In genomic region chr1:12603224-12603623, GRCh38 we compare ENCODE assay signal across 18 cellular contexts. TPM values are rescaled to one million over a fixed set of nuclear protein-coding genes. Genes with fewer than 3 reads are reported as not detected.
DNase-seq lines count a peak whose midpoint lies in the region; ATAC-seq and TF ChIP-seq lines count a peak whose summit lies in the region.
"Had no signal": no experiment of that assay in that cellular context is flagged by ENCODE, and none has a peak within 500 bp of the region (broad histone marks: within the 10 kb centered on the region; RNA-seq: fewer than 3 reads in every experiment).

No MANE protein-coding gene starts in this region.

- H3K9me3 ChIP-seq in right atrium auricular region: no peaks in the 10 kb centered on the region
- H3K9me3 ChIP-seq in ascending aorta: no peaks in the 10 kb centered on the region
- no peaks in the 10 kb centered on the region for H3K9me3 ChIP-seq in naive thymus-derived CD4-positive, alpha-beta T cell (ENCODE audit: control insufficient read depth in 2 of 3, low read length in 3 of 3)
- H3K9me3 ChIP-seq in upper lobe of right lung: no peaks in the 10 kb centered on the region
- H3K9me3 ChIP-seq: pancreas had no signal

- H3K4me3 ChIP-seq in right atrium auricular region: no peak overlapping the region
- peak overlapping the region in 1 of 2 donors; percentile 14 for H3K4me3 ChIP-seq in ascending aorta
- H3K4me3 ChIP-seq in naive thymus-derived CD4-positive, alpha-beta T cell (ENCODE audit: low read length): no peak overlapping the region
- no peak overlapping the region for H3K4me3 ChIP-seq in upper lobe of right lung
- H3K4me3 ChIP-seq: pancreas had no signal

- intact Hi-C loops in Right ventricle myocardium superior (cut with DNase I) (loop anchor here (5.0 kb wide), 1 partner anchor 141 kb away; no protein-coding TSS in a partner anchor), ascending aorta (cut with DNase I) (no loop called here), upper lobe of right lung (cut with DNase I) (no loop called here)
- intact Hi-C loops in naive thymus-derived CD4-positive, alpha-beta T cell (cut with micrococcal nuclease): loop anchor here in 1 of 2 donors (5.0 kb wide), 1 partner anchor 196 kb away; no protein-coding TSS in a partner anchor

- peaks cover 0 to 10% (median 2%) of the 10 kb centered on the region in 11 donors for H3K9me3 Mint-ChIP-seq in naive thymus-derived CD4-positive, alpha-beta T cell

- DNase-seq in right atrium auricular region (ENCODE audit: low spot score) (no peak), Right ventricle myocardium superior (no peak), ascending aorta (ENCODE audit: low spot score in 2 of 2) (no peak), upper lobe of right lung (no peak), anterior cingulate cortex (lab: John Stamatoyannopoulos, UW) (no peak), RWPE1 (ENCODE audit: low spot score) (no peak), cortex of kidney (lab: John Stamatoyannopoulos, UW) (no peak)
- DNase-seq in naive thymus-derived CD4-positive, alpha-beta T cell: no peak
- DNase-seq: activated CD4-positive, alpha-beta T cell treated with anti-CD3 and anti-CD28 coated beads for 48 hours; central memory CD4-positive, alpha-beta T cell; erythroblast; hippocampal formation; NCI-H1105 treated with DMSO at 0.1 percent for 48 hours had no signal

- H3K4me1 ChIP-seq in right atrium auricular region: peaks cover 0 to 72% of the 10 kb centered on the region in 2 donors
- H3K4me1 ChIP-seq in ascending aorta: peaks cover 30 to 50% of the 10 kb centered on the region in 2 donors
- H3K4me1 ChIP-seq in naive thymus-derived CD4-positive, alpha-beta T cell (ENCODE audit: control insufficient read depth in 2 of 2, insufficient read depth in 2 of 2, low read length in 2 of 2): peaks cover 27 to 49% of the 10 kb centered on the region in 2 donors
- peaks cover 65% of the 10 kb centered on the region for H3K4me1 ChIP-seq in upper lobe of right lung

- H3K27me3 ChIP-seq in right atrium auricular region: no peaks in the 10 kb centered on the region
- no peaks in the 10 kb centered on the region for H3K27me3 ChIP-seq in ascending aorta
- H3K27me3 ChIP-seq in naive thymus-derived CD4-positive, alpha-beta T cell (ENCODE audit: control insufficient read depth in 2 of 2, insufficient read depth in 2 of 2, low read length in 2 of 2): no peaks in the 10 kb centered on the region
- H3K27me3 ChIP-seq in upper lobe of right lung: no peaks in the 10 kb centered on the region
- H3K27me3 ChIP-seq: pancreas had no signal

- H3K4me3 Mint-ChIP-seq in naive thymus-derived CD4-positive, alpha-beta T cell: peak overlapping the region in 3 of 10 donors; percentile 23 to 45 (median 42)
- H3K4me3 Mint-ChIP-seq: memory B cell had no signal

- H3K27ac ChIP-seq in right atrium auricular region (peak overlapping the region; percentile 65 to 68), ascending aorta (peak overlapping the region; percentile 65 to 96), upper lobe of right lung (peak overlapping the region; percentile 42), RWPE1 (no peak overlapping the region)
- no peak overlapping the region for H3K27ac ChIP-seq in naive thymus-derived CD4-positive, alpha-beta T cell (ENCODE audit: low read depth, low read length)

- ATAC-seq in Right ventricle myocardium superior (ENCODE audit: poor library complexity): no peak
- no peak for ATAC-seq in naive thymus-derived CD4-positive, alpha-beta T cell
- ATAC-seq in upper lobe of right lung: no peak
- ATAC-seq: pancreas had no signal

- CTCF ChIA-PET in naive thymus-derived CD4-positive, alpha-beta T cell (lab: Charles Lee): interaction anchor here (0.6 to 8.2 kb wide), 2 partner anchors 15 to 280 kb away, joined by 3 to 110 read pairs; partner anchors contain the start of gene DHRS3
- CTCF ChIA-PET in RWPE1 (lab: Yijun Ruan, JAX): interaction anchor here (0.6 kb wide), 1 partner anchor 43 kb away, joined by 3 read pairs; no protein-coding TSS in a partner anchor

- H3K27me3 Mint-ChIP-seq in naive thymus-derived CD4-positive, alpha-beta T cell: peaks cover 0 to 2% (median 0%) of the 10 kb centered on the region in 5 donors

- peaks cover 19 to 93% (median 82%) of the 10 kb centered on the region in 7 donors for H3K4me1 Mint-ChIP-seq in naive thymus-derived CD4-positive, alpha-beta T cell
- H3K4me1 Mint-ChIP-seq: memory B cell had no signal

- POLR2A ChIA-PET in naive thymus-derived CD4-positive, alpha-beta T cell (lab: Charles Lee): interaction anchor here (0.8 to 12.3 kb wide), 6 partner anchors 8 to 695 kb away, joined by 3 to 204 read pairs (median 6); partner anchors contain the start of gene DHRS3
- POLR2A ChIA-PET in RWPE1 (lab: Yijun Ruan, JAX; ENCODE audit: low non-redundant PET): no interaction called here

- peak overlapping the region in 8 of 9 donors; percentile 13 to 95 (median 88) for H3K27ac Mint-ChIP-seq in naive thymus-derived CD4-positive, alpha-beta T cell
- H3K27ac Mint-ChIP-seq: memory B cell had no signal

- no peak for TF ChIP-seq CTCF in right atrium auricular region (IDR thresholded peaks at IDR 0.05)
- TF ChIP-seq CTCF in ascending aorta (IDR thresholded peaks at IDR 0.05): no peak
- no peak for TF ChIP-seq CTCF in upper lobe of right lung (IDR thresholded peaks at IDR 0.05)
- TF ChIP-seq CTCF in RWPE1 (conservative IDR thresholded peaks at IDR 0.05; ENCODE audit: low read depth): no peak

- H3K36me3 ChIP-seq in right atrium auricular region: no peaks in the 10 kb centered on the region
- peaks cover 10 to 15% of the 10 kb centered on the region in 2 donors for H3K36me3 ChIP-seq in ascending aorta
- peaks cover 0 to 4% (median 0%) of the 10 kb centered on the region in 3 experiments for H3K36me3 ChIP-seq in naive thymus-derived CD4-positive, alpha-beta T cell (ENCODE audit: control insufficient read depth in 2 of 3, insufficient read depth in 3 of 3, low read length in 3 of 3)
- H3K36me3 ChIP-seq in upper lobe of right lung: peaks cover 7% of the 10 kb centered on the region
- H3K36me3 ChIP-seq: pancreas had no signal

- peaks cover 8 to 32% (median 26%) of the 10 kb centered on the region in 5 donors for H3K36me3 Mint-ChIP-seq in naive thymus-derived CD4-positive, alpha-beta T cell
- H3K36me3 Mint-ChIP-seq: memory B cell had no signal

RNA-seq across cellular contexts. Expression of gene DHRS3, which starts 14.8 kb away (rescaled TPM):
- total RNA-seq in right atrium auricular region: 10 to 100 TPM; 50.4 to 78.9 TPM
- total RNA-seq in Right ventricle myocardium superior: 84.7 TPM
- 39.4 TPM for total RNA-seq in ascending aorta
- total RNA-seq in naive thymus-derived CD4-positive, alpha-beta T cell: 100 to 1,000 TPM in 2 of 5 experiments, 10 to 100 TPM in 3; 60.2 to 115 (median 74.7) TPM
- 10 to 100 TPM; 39.9 to 44.9 TPM for polyA plus RNA-seq in naive thymus-derived CD4-positive, alpha-beta T cell
- 106 TPM for total RNA-seq in upper lobe of right lung

RNA-seq across cellular contexts. Expression of gene AADACL4, which starts 40.7 kb away (rescaled TPM):
- not detected for total RNA-seq in right atrium auricular region
- not detected for total RNA-seq in Right ventricle myocardium superior
- total RNA-seq in ascending aorta: not detected
- total RNA-seq in naive thymus-derived CD4-positive, alpha-beta T cell: not detected
- polyA plus RNA-seq in naive thymus-derived CD4-positive, alpha-beta T cell: not detected
- not detected for total RNA-seq in upper lobe of right lung
- total RNA-seq: activated T-helper 2 cell treated with anti-CD3 and anti-CD28 coated beads, Interferon-gamma antibody, Interleukin-2, Interleukin-4, amounts not matched to agents 10 μg/mL and 5 μg/mL and 100 μg/mL, durations not matched to agents 14 hours and 24 hours and 36 hours; pancreas; T-helper 1 cell treated with Interleukin-12 subunit alpha and Interleukin-12 subunit beta and Interleukin-4 antibody, amounts not matched to agents 30 ng/mL and 1 ng/mL, for 36 hours had no signal
- polyA plus RNA-seq: pancreas, urinary bladder had no signal

Comparison
In these comparisons a context has a peak if more than half of its experiments do, and no peak if none do; other contexts are left out.
1. H3K27ac ChIP-seq: peak in right atrium auricular region (2 of 2), ascending aorta (2 of 2) and upper lobe of right lung (single experiment); none in naive thymus-derived CD4-positive, alpha-beta T cell (single experiment) and RWPE1 (single experiment).